ENCODE assay signal across 8 cellular contexts in the genomic region with DNA sequence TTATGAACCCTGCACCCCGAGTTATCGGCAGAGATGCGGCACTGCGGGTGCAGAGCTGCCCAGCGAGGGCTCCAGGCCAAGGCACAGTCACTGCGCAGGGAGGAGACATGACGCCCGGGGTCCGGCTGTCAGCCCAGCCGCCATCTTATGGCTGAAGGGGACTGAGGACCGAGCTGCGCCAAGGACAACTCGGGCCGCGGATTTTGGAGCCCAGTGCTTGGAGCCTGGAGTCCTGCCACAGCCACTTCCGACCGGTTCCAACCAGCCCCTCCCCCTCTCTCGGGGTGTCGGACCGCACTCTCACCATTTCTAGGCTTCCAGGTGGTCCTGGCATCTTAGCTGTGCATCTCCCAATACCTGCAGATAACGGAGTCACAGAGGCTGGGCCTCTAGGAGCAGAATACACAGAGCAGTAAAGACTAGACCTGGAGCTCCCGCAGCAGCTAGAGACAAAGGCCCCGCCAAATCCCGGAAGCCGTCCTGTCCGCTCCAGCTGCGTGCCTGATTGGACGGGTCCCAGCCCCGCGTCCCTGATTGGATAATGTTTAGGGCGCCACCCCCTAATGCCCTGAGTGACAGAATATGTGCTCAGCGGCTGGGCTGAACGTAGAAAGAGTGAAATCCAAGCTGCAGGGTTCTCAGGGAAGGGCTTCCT. TPM values are rescaled to one million over a fixed set of nuclear protein-coding genes. Genes with fewer than 3 reads are reported as not detected.
DNase-seq lines count a peak whose midpoint lies in the region; ATAC-seq and TF ChIP-seq lines count a peak whose summit lies in the region.

A gene (minus strand): TSS at position 451 of the 655 bp plus-strand sequence. CDS start 117 bp downstream, at position 334.

- H3K36me3 Mint-ChIP-seq in activated CD4-positive, alpha-beta memory T cell treated with anti-CD3 and anti-CD28 coated beads, Interleukin-2, amount 10 ng/mL, durations not matched to agents 7 days and 5 days (ENCODE audit: low read depth): peaks cover 40% of the 10 kb centered on the region

- POLR2A ChIA-PET in activated CD4-positive, alpha-beta memory T cell treated with anti-CD3 and anti-CD28 coated beads, Interleukin-2, amount 10 ng/mL, durations not matched to agents 7 days and 5 days (lab: Charles Lee): interaction anchor here (0.6 to 2.5 kb wide), 14 partner anchors 11 to 637 kb away, joined by 3 to 32 read pairs (median 7); a partner anchor contains a TSS

- H3K36me3 ChIP-seq in duodenal mucosa (ENCODE audit: control insufficient read depth in 1 of 2, insufficient read depth in 2 of 2, low read length in 2 of 2) (no peaks in the 10 kb centered on the region), lower lobe of right lung (no peaks in the 10 kb centered on the region)

- CTCF ChIA-PET in activated CD4-positive, alpha-beta memory T cell treated with anti-CD3 and anti-CD28 coated beads, Interleukin-2, amount 10 ng/mL, durations not matched to agents 7 days and 5 days (lab: Charles Lee): interaction anchor here (0.9 to 1.0 kb wide), 2 partner anchors 256 to 637 kb away, joined by 3 to 6 read pairs; no protein-coding TSS in a partner anchor

- H3K4me1 Mint-ChIP-seq in activated CD4-positive, alpha-beta memory T cell treated with anti-CD3 and anti-CD28 coated beads, Interleukin-2, amount 10 ng/mL, durations not matched to agents 7 days and 5 days: peaks cover 20% of the 10 kb centered on the region

- peaks cover 0 to 5% of the 10 kb centered on the region in 2 donors for H3K9me3 ChIP-seq in duodenal mucosa (ENCODE audit: control insufficient read depth in 1 of 2, low read length in 2 of 2)
- H3K9me3 ChIP-seq in lower lobe of right lung: no peaks in the 10 kb centered on the region

- ATAC-seq in GM19328 (IDR thresholded peaks at IDR 0.05; ENCODE audit: unreplicated experiment) (peak; percentile 99), HG03469 (IDR thresholded peaks at IDR 0.05; ENCODE audit: unreplicated experiment) (peak; percentile 99), lower lobe of right lung (peak; percentile 99 to 100)

- H3K9ac ChIP-seq in duodenal mucosa (ENCODE audit: low read depth in 1 of 2, low read length in 2 of 2): peak within 1 kb of the TSS; percentile 65 to 72

- H3K27ac ChIP-seq in C4-2B (peak within 1 kb of the TSS; percentile 79), duodenal mucosa (ENCODE audit: low read depth, low read length) (peak within 1 kb of the TSS; percentile 76), lower lobe of right lung (peak within 1 kb of the TSS; percentile 89)

- H3K4me1 ChIP-seq in duodenal mucosa (ENCODE audit: control insufficient read depth in 1 of 2, insufficient read depth in 2 of 2, low read length in 2 of 2): no peaks in the 10 kb centered on the region
- H3K4me1 ChIP-seq in lower lobe of right lung: peaks cover 18% of the 10 kb centered on the region

- H3K27me3 Mint-ChIP-seq in activated CD4-positive, alpha-beta memory T cell treated with anti-CD3 and anti-CD28 coated beads, Interleukin-2, amount 10 ng/mL, durations not matched to agents 7 days and 5 days: no peaks in the 10 kb centered on the region

- DNase-seq in NCI-H526 treated with DMSO at 0.1 percent for 48 hours (lab: John Stamatoyannopoulos, UW) (peak; percentile 96), lower lobe of right lung (peak; percentile 94)
- peak; percentile 92 for DNase-seq in activated CD4-positive, alpha-beta memory T cell treated with anti-CD3 and anti-CD28 coated beads, Interleukin-2, amount 10 ng/mL, durations not matched to agents 7 days and 5 days
- DNase-seq in stimulated activated CD4-positive, alpha-beta T cell treated with anti-CD3 and anti-CD28 coated beads, TNF-alpha, amount 100 ng/mL, for 4 hours (ENCODE audit: low read depth in 3 of 3): peak; percentile 66 to 82 (median 78)

- TF ChIP-seq CTCF in C4-2B (conservative IDR thresholded peaks at IDR 0.05): no peak
- TF ChIP-seq CTCF in lower lobe of right lung (IDR thresholded peaks at IDR 0.05): no peak

- H3K4me3 Mint-ChIP-seq in activated CD4-positive, alpha-beta memory T cell treated with anti-CD3 and anti-CD28 coated beads, Interleukin-2, amount 10 ng/mL, durations not matched to agents 7 days and 5 days: peak within 1 kb of the TSS; percentile 99

- H3K9me3 Mint-ChIP-seq in activated CD4-positive, alpha-beta memory T cell treated with anti-CD3 and anti-CD28 coated beads, Interleukin-2, amount 10 ng/mL, durations not matched to agents 7 days and 5 days: peaks cover 32% of the 10 kb centered on the region

- H3K27ac Mint-ChIP-seq in activated CD4-positive, alpha-beta memory T cell treated with anti-CD3 and anti-CD28 coated beads, Interleukin-2, amount 10 ng/mL, durations not matched to agents 7 days and 5 days: peak within 1 kb of the TSS; percentile 94

- H3K27me3 ChIP-seq in duodenal mucosa (ENCODE audit: control insufficient read depth in 1 of 2, insufficient read depth in 2 of 2, low read length in 2 of 2): no peaks in the 10 kb centered on the region
- H3K27me3 ChIP-seq in lower lobe of right lung (ENCODE audit: low read depth): no peaks in the 10 kb centered on the region

- intact Hi-C loops in lower lobe of right lung (cut with DNase I): no loop called here

- H3K4me3 ChIP-seq in duodenal mucosa (ENCODE audit: low read depth in 1 of 2, low read length in 2 of 2) (peak within 1 kb of the TSS; percentile 90 to 94), lower lobe of right lung (peak within 1 kb of the TSS; percentile 97)

RNA-seq across cellular contexts. Expression of the gene that starts here (rescaled TPM):
- total RNA-seq in activated CD4-positive, alpha-beta memory T cell treated with anti-CD3 and anti-CD28 coated beads, Interleukin-2, amount 10 ng/mL, durations not matched to agents 7 days and 5 days: 10 to 100 TPM; 12.8 to 13.0 TPM
- 13.6 TPM for total RNA-seq in lower lobe of right lung

Comparison
In these comparisons a context has a peak if more than half of its experiments do, and no peak if none do; other contexts are left out.
1. Peak in every context shown above with its lines: DNase-seq, ATAC-seq, H3K4me3 ChIP-seq and H3K27ac ChIP-seq.